Comparison of ENCODE assay signal across 8 cellular contexts in the genomic region with DNA sequence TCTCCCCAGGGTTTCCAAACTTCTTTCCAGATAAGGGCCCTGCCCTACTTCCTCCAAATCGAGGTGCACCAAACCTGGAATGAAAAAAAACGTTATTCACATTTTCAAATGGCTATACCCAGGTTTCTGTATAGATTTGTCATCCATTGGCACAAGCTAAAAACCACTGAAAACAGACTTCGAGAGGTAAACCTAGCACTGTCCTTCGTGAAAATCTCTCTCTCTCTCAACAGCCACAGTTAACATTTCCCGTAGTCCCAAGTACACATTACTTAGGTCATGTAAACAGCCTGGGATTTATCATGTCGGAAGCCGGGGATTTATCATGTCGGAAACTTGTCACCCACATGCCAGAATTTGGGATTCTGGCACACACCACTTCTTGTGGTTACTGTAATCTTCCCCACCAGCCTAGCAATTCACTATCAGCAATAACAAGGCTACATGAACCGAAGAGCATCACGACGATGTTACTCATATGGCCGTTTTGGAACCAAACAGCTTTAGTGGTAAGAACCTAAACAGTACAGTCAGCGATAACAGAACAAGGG. TPM values are rescaled to one million over a fixed set of nuclear protein-coding genes. Genes with fewer than 3 reads are reported as not detected.
DNase-seq lines count a peak whose midpoint lies in the region; ATAC-seq and TF ChIP-seq lines count a peak whose summit lies in the region.

No MANE protein-coding gene starts in this region.

- peaks cover 92% of the 10 kb centered on the region for H3K79me2 ChIP-seq in OCI-LY7 (ENCODE audit: insufficient read depth, low read depth, low read length)

- H4K20me1 ChIP-seq in OCI-LY7 (ENCODE audit: insufficient read depth, low read length), result peaks cover 50% of the 10 kb centered on the region

- no peaks in the 10 kb centered on the region for H3K9me3 Mint-ChIP-seq in endodermal cell

- ATAC-seq in HG03457 (IDR thresholded peaks at IDR 0.05; ENCODE audit: unreplicated experiment) (no peak), GM19452 (IDR thresholded peaks at IDR 0.05; ENCODE audit: unreplicated experiment) (no peak)

- peak overlapping the region; percentile 100 for H3K27ac Mint-ChIP-seq in endodermal cell

- H3K4me2 ChIP-seq in OCI-LY7 (ENCODE audit: low read length), result peak overlapping the region; percentile 96

- DNase-seq in EL (peak; percentile 53), OCI-LY7 (ENCODE audit: low spot score) (no peak), endodermal cell (no peak)
- no peak for DNase-seq in effector CD8-positive, alpha-beta T cell (lab: John Stamatoyannopoulos, UW)
- DNase-seq in activated CD4-positive, alpha-beta T cell treated with anti-CD3 and anti-CD28 coated beads, Interleukin-2, amount 50 U/mL, for 1 hour, result no peak

- WGBS in endodermal cell (ENCODE audit: insufficient coverage in 1 of 2, insufficient read length in 1 of 2), 2 experiments, result 5 to 6% methylated on average over 10 to 13 of the region's 13 CpGs

- H3K4me3 Mint-ChIP-seq in endodermal cell, result peak overlapping the region; percentile 100

- intact Hi-C loops in OCI-LY7 (cut with micrococcal nuclease; ENCODE audit: unreplicated experiment), result no loop called here

- H3K27me3 Mint-ChIP-seq in endodermal cell (ENCODE audit: insufficient read depth), result no peaks in the 10 kb centered on the region

- H3K27ac ChIP-seq in OCI-LY7 (ENCODE audit: low read depth, low read length, poor library complexity, severe bottlenecking) (peak overlapping the region; percentile 90), endodermal cell (ENCODE audit: low read depth, low read length) (peak overlapping the region; percentile 99), neutrophil (peak overlapping the region; percentile 98)

- H3K36me3 ChIP-seq in OCI-LY7 (ENCODE audit: insufficient read depth, low read length) (peaks cover 81% of the 10 kb centered on the region), endodermal cell (ENCODE audit: control insufficient read depth, insufficient read depth, low read length) (peaks cover 65% of the 10 kb centered on the region), neutrophil (peaks cover 49% of the 10 kb centered on the region)

- H3K9me2 ChIP-seq in OCI-LY7 (ENCODE audit: insufficient read depth, low read length), result no peaks in the 10 kb centered on the region

- H3K27me3 ChIP-seq in endodermal cell (ENCODE audit: control insufficient read depth, insufficient read depth, low read length, poor library complexity, severe bottlenecking) (no peaks in the 10 kb centered on the region), neutrophil (no peaks in the 10 kb centered on the region)

- H3K4me1 ChIP-seq in OCI-LY7 (ENCODE audit: insufficient read depth, low read length, poor library complexity, severe bottlenecking) (peaks cover 54% of the 10 kb centered on the region), endodermal cell (ENCODE audit: control insufficient read depth, insufficient read depth, low read length) (peaks cover 13% of the 10 kb centered on the region), neutrophil (ENCODE audit: control insufficient read depth in 1 of 2, insufficient read depth in 1 of 2, low read depth in 1 of 2, low read length in 1 of 2) (peaks cover 31 to 32% of the 10 kb centered on the region in 2 experiments)

- H3K9ac ChIP-seq in endodermal cell (ENCODE audit: extremely low read depth, low read length, poor library complexity, severe bottlenecking), result peak overlapping the region; percentile 100

- POLR2A ChIA-PET in OCI-LY7 (lab: Charles Lee), result interaction anchor here (0.6 to 1.6 kb wide), 8 partner anchors 8 to 572 kb away, joined by 3 to 17 read pairs (median 4); a partner anchor contains a TSS

- H3K4me3 ChIP-seq in OCI-LY7 (ENCODE audit: low read depth, low read length, poor library complexity, severe bottlenecking) (peak overlapping the region; percentile 100), endodermal cell (ENCODE audit: low read length) (peak overlapping the region; percentile 100), neutrophil (ENCODE audit: low read depth in 1 of 2, low read length in 1 of 2) (peak overlapping the region; percentile 95 to 100)

- TF ChIP-seq CTCF in OCI-LY7 (conservative IDR thresholded peaks at IDR 0.05; ENCODE audit: low read length) (no peak), endodermal cell (conservative IDR thresholded peaks at IDR 0.05) (no peak), neutrophil (IDR thresholded peaks at IDR 0.05) (no peak)

- H3K9me3 ChIP-seq in OCI-LY7 (ENCODE audit: low read length) (no peaks in the 10 kb centered on the region), endodermal cell (ENCODE audit: control insufficient read depth, low read length) (no peaks in the 10 kb centered on the region), neutrophil (peaks cover 9% of the 10 kb centered on the region)

- peaks cover 52% of the 10 kb centered on the region for H3K4me1 Mint-ChIP-seq in endodermal cell

- BruUV-seq in OCI-LY7 (replicated peaks; lab: Mats Ljungman, UMichigan), result no TSS peak

- H3K36me3 Mint-ChIP-seq in endodermal cell (ENCODE audit: low read depth), result peaks cover 71% of the 10 kb centered on the region

- CTCF ChIA-PET in OCI-LY7 (lab: Charles Lee; ENCODE audit: unreplicated experiment), result no interaction called here

- H2AFZ ChIP-seq in OCI-LY7 (ENCODE audit: low read length), result no peak overlapping the region

RNA-seq across cellular contexts. Expression of a gene that starts 1.2 kb away (rescaled TPM):
- total RNA-seq in OCI-LY7 (2014; rRNA removed; shearing (Covaris generic)), result 362 and 461 TPM in 2 replicates
- total RNA-seq in OCI-LY7 (2022) (815 and 857 TPM in 2 replicates), endodermal cell (100 to 1,000 TPM; 687 to 894 TPM)
- polyA plus RNA-seq in endodermal cell (2013, experiment 1 of 2), result 855 TPM
- polyA plus RNA-seq in endodermal cell (2013, experiment 2 of 2), result 761 TPM

RNA-seq across cellular contexts. Expression of a gene that starts 1.9 kb away (rescaled TPM):
- 62.7 and 87.9 TPM in 2 replicates for total RNA-seq in OCI-LY7 (2014; rRNA removed; shearing (Covaris generic))
- total RNA-seq in OCI-LY7 (2022) (89.6 and 101 TPM in 2 replicates), endodermal cell (10 to 100 TPM; 75.5 to 93.9 TPM)
- polyA plus RNA-seq in endodermal cell (2013, experiment 1 of 2), result 77.4 TPM
- 74.6 TPM for polyA plus RNA-seq in endodermal cell (2013, experiment 2 of 2)

RNA-seq across cellular contexts. Expression of a gene that starts 8.0 kb away (rescaled TPM):
- total RNA-seq in OCI-LY7 (2014; rRNA removed; shearing (Covaris generic)), result 22.9 and 31.4 TPM in 2 replicates
- 51.1 and 54.4 TPM in 2 replicates for total RNA-seq in OCI-LY7 (2022)
- total RNA-seq in endodermal cell, result 10 to 100 TPM; 27.1 to 33.9 TPM
- polyA plus RNA-seq in endodermal cell (2013, experiment 1 of 2), result 26.6 TPM
- 15.9 TPM for polyA plus RNA-seq in endodermal cell (2013, experiment 2 of 2)

RNA-seq across cellular contexts. Expression of a gene that starts 55.9 kb away (rescaled TPM):
- 68.7 and 73.6 TPM in 2 replicates for total RNA-seq in OCI-LY7 (2014; rRNA removed; shearing (Covaris generic))
- total RNA-seq in OCI-LY7 (2022) (92.2 and 101 TPM in 2 replicates), endodermal cell (under 1 TPM in 1 of 2 donors, not detected in 1; 0.80 TPM)
- not detected for polyA plus RNA-seq in endodermal cell (2013, experiment 1 of 2)
- polyA plus RNA-seq in endodermal cell (2013, experiment 2 of 2), result not detected
